In genomic region chr4:186204103-186204559, GRCh38 we compare ENCODE assay signal across 8 cellular contexts. TPM values are rescaled to one million over a fixed set of nuclear protein-coding genes. Genes with fewer than 3 reads are reported as not detected.
DNase-seq lines count a peak whose midpoint lies in the region; ATAC-seq and TF ChIP-seq lines count a peak whose summit lies in the region.

No MANE protein-coding gene starts in this region.

- no peak overlapping the region for H3K4me3 Mint-ChIP-seq in progenitor cell of endocrine pancreas (ENCODE audit: low read depth)

- no peaks in the 10 kb centered on the region for H3K4me1 Mint-ChIP-seq in progenitor cell of endocrine pancreas (ENCODE audit: low read depth)

- H3K27me3 ChIP-seq in right cardiac atrium (ENCODE audit: control insufficient read depth, insufficient read depth) (no peaks in the 10 kb centered on the region), foreskin keratinocyte (no peaks in the 10 kb centered on the region), subcutaneous abdominal adipose tissue (ENCODE audit: control insufficient read depth in 5 of 5, insufficient read depth in 4 of 5, low read length in 5 of 5) (no peaks in the 10 kb centered on the region)

- 56% methylated on average over 45 of the region's 45 CpGs for WGBS in right cardiac atrium

- H3K36me3 Mint-ChIP-seq in progenitor cell of endocrine pancreas (ENCODE audit: insufficient read depth), result peaks cover 3% of the 10 kb centered on the region

- no peak overlapping the region for H3K9ac ChIP-seq in subcutaneous abdominal adipose tissue (ENCODE audit: low read length in 5 of 5)

- peaks cover 0 to 8% (median 2%) of the 10 kb centered on the region in 5 donors for H3K36me3 ChIP-seq in subcutaneous abdominal adipose tissue (ENCODE audit: control insufficient read depth in 5 of 5, insufficient read depth in 5 of 5, low read length in 5 of 5)

- H3K27ac ChIP-seq in right cardiac atrium (ENCODE audit: low read length) (no peak overlapping the region), foreskin keratinocyte (peak overlapping the region; percentile 79), subcutaneous abdominal adipose tissue (ENCODE audit: low read depth, low read length) (no peak overlapping the region)

- ATAC-seq in right cardiac atrium, result peak; percentile 32 to 52
- ATAC-seq in foreskin keratinocyte, result peak; percentile 70

- TF ChIP-seq CTCF in foreskin keratinocyte (conservative IDR thresholded peaks at IDR 0.05) (no peak), progenitor cell of endocrine pancreas (IDR thresholded peaks at IDR 0.05; ENCODE audit: unreplicated experiment) (no peak)

- H3K9me3 Mint-ChIP-seq in progenitor cell of endocrine pancreas (ENCODE audit: low read depth), result peaks cover 5% of the 10 kb centered on the region

- intact Hi-C loops in right cardiac atrium (cut with DNase I) (no loop called here), cardiac septum (cut with DNase I) (no loop called here)

- H3K4me1 ChIP-seq in right cardiac atrium (ENCODE audit: control insufficient read depth, insufficient read depth, low read length) (peaks cover 4% of the 10 kb centered on the region), foreskin keratinocyte (no peaks in the 10 kb centered on the region), subcutaneous abdominal adipose tissue (ENCODE audit: control insufficient read depth in 5 of 5, insufficient read depth in 5 of 5, low read length in 5 of 5) (peaks cover 0 to 20% (median 8%) of the 10 kb centered on the region in 5 donors)

- H3K27me3 Mint-ChIP-seq in progenitor cell of endocrine pancreas, result no peaks in the 10 kb centered on the region

- H3K4me3 ChIP-seq in right cardiac atrium (ENCODE audit: low read length), result no peak overlapping the region
- H3K4me3 ChIP-seq in subcutaneous abdominal adipose tissue (ENCODE audit: low read depth in 1 of 5, low read length in 5 of 5), result peak overlapping the region in 3 of 5 donors; percentile 4 to 49 (median 31)

- no peak overlapping the region for H3K27ac Mint-ChIP-seq in progenitor cell of endocrine pancreas

- H3K9me3 ChIP-seq in right cardiac atrium (ENCODE audit: control insufficient read depth, low read length) (no peaks in the 10 kb centered on the region), subcutaneous abdominal adipose tissue (ENCODE audit: control insufficient read depth in 5 of 5, low read length in 5 of 5) (no peaks in the 10 kb centered on the region)

- DNase-seq in right cardiac atrium (no peak), cardiac septum (ENCODE audit: low spot score) (no peak), SW 1271 (lab: John Stamatoyannopoulos, UW) (peak; percentile 28 to 73), foreskin keratinocyte (peak in 1 of 2 donors; percentile 22), T1000 (lab: John Stamatoyannopoulos, UW) (no peak), progenitor cell of endocrine pancreas (ENCODE audit: low spot score, unreplicated experiment) (no peak), NCI-H2171 treated with DMSO at 0.1 percent for 48 hours (lab: John Stamatoyannopoulos, UW) (no peak)

RNA-seq across cellular contexts. Expression of gene CYP4V2, which starts 12.8 kb away (rescaled TPM):
- total RNA-seq in right cardiac atrium (10 to 100 TPM; 25.8 to 34.7 (median 29.7) TPM), cardiac septum (20.4 TPM), foreskin keratinocyte (10.3 and 12.1 TPM in 2 replicates), progenitor cell of endocrine pancreas (6.0 and 6.2 TPM in 2 replicates)
- polyA plus RNA-seq in right cardiac atrium (19.6 TPM), foreskin keratinocyte (3.7 and 4.3 TPM in 2 replicates)

RNA-seq across cellular contexts. Expression of gene KLKB1, which starts 23.2 kb away (rescaled TPM):
- total RNA-seq in right cardiac atrium (1 to 10 TPM in 2 of 4 donors, under 1 TPM in 2; 0.56 to 1.7 (median 1.3) TPM), cardiac septum (0.89 TPM), foreskin keratinocyte (not detected in 2 replicates), progenitor cell of endocrine pancreas (not detected in 2 replicates)
- polyA plus RNA-seq in right cardiac atrium (0.93 TPM), foreskin keratinocyte (0.04 TPM in 1 of 2 replicates, not detected in the other)

Comparison
In these comparisons a context has a peak if more than half of its experiments do, and no peak if none do; other contexts are left out.
1. DNase-seq: peak in SW 1271 (2 of 2); none in right cardiac atrium (0 of 3), cardiac septum (single experiment), T1000 (single experiment), progenitor cell of endocrine pancreas (single experiment) and NCI-H2171 treated with DMSO at 0.1 percent for 48 hours (single experiment).